In genomic region chr5:169933127-169933526, GRCh38 we compare ENCODE assay signal across 15 cellular contexts. TPM values are rescaled to one million over a fixed set of nuclear protein-coding genes. Genes with fewer than 3 reads are reported as not detected.
"Had no signal": no experiment of that assay in that cellular context is flagged by ENCODE, and none has a peak within 500 bp of the region (broad histone marks: within the 10 kb centered on the region; RNA-seq: fewer than 3 reads in every experiment).

No MANE protein-coding gene starts in this region.

- DNase-seq: activated B cell treated with CpG ODN at 0.5 μM for 24 hours; activated CD4-positive, alpha-beta T cell treated with anti-CD3 and anti-CD28 coated beads, Interleukin-2, amount 10 ng/mL, durations not matched to agents 7 days and 5 days; activated CD8-positive, alpha-beta memory T cell treated with anti-CD3 and anti-CD28 coated beads for 24 hours; activated naive CD4-positive, alpha-beta T cell treated with anti-CD3 and anti-CD28 coated beads for 36 hours; esophagus squamous epithelium; foreskin melanocyte; heart left ventricle; mammary epithelial cell; mucosa of descending colon; nephron progenitor cell; psoas muscle; right lobe of liver; trophoblast cell had no signal

- H3K27ac Mint-ChIP-seq: activated B cell treated with CpG ODN at 0.5 μM for 24 hours; activated CD4-positive, alpha-beta T cell treated with anti-CD3 and anti-CD28 coated beads, Interleukin-2, amount 10 ng/mL, durations not matched to agents 7 days and 5 days; activated naive CD4-positive, alpha-beta T cell treated with anti-CD3 and anti-CD28 coated beads for 36 hours; nephron progenitor cell; stimulated activated memory B cell treated with anti-CD40 and anti-IgM and Interleukin-4, amounts not matched to agents 10 μg/mL and 1 μg/mL and 100 μg/mL, for 72 hours had no signal

- ATAC-seq: heart left ventricle; left lobe of liver; mucosa of descending colon; psoas muscle; right lobe of liver; stimulated activated memory B cell treated with anti-CD40 and anti-IgM and Interleukin-4, amounts not matched to agents 10 μg/mL and 1 μg/mL and 100 μg/mL, for 72 hours had no signal

- H3K27me3 Mint-ChIP-seq: activated B cell treated with CpG ODN at 0.5 μM for 24 hours; activated CD4-positive, alpha-beta T cell treated with anti-CD3 and anti-CD28 coated beads, Interleukin-2, amount 10 ng/mL, durations not matched to agents 7 days and 5 days; stimulated activated memory B cell treated with anti-CD40 and anti-IgM and Interleukin-4, amounts not matched to agents 10 μg/mL and 1 μg/mL and 100 μg/mL, for 72 hours had no signal

- H3K9me3 Mint-ChIP-seq: activated B cell treated with CpG ODN at 0.5 μM for 24 hours; activated CD4-positive, alpha-beta T cell treated with anti-CD3 and anti-CD28 coated beads, Interleukin-2, amount 10 ng/mL, durations not matched to agents 7 days and 5 days; activated naive CD4-positive, alpha-beta T cell treated with anti-CD3 and anti-CD28 coated beads for 36 hours; nephron progenitor cell; stimulated activated memory B cell treated with anti-CD40 and anti-IgM and Interleukin-4, amounts not matched to agents 10 μg/mL and 1 μg/mL and 100 μg/mL, for 72 hours had no signal

- H3K4me3 Mint-ChIP-seq: activated B cell treated with CpG ODN at 0.5 μM for 24 hours; activated CD4-positive, alpha-beta T cell treated with anti-CD3 and anti-CD28 coated beads, Interleukin-2, amount 10 ng/mL, durations not matched to agents 7 days and 5 days; activated naive CD4-positive, alpha-beta T cell treated with anti-CD3 and anti-CD28 coated beads for 36 hours; nephron progenitor cell; stimulated activated memory B cell treated with anti-CD40 and anti-IgM and Interleukin-4, amounts not matched to agents 10 μg/mL and 1 μg/mL and 100 μg/mL, for 72 hours had no signal

- H3K9me3 ChIP-seq: esophagus squamous epithelium, heart left ventricle, mucosa of descending colon, psoas muscle, right lobe of liver had no signal

- H3K4me1 Mint-ChIP-seq: nephron progenitor cell had no signal

RNA-seq across cellular contexts. Expression of gene INSYN2B, which starts 47.2 kb away (rescaled TPM):
- total RNA-seq: activated B cell treated with CpG ODN at 0.5 μM for 24 hours; activated CD4-positive, alpha-beta T cell treated with anti-CD3 and anti-CD28 coated beads, Interleukin-2, amount 10 ng/mL, durations not matched to agents 7 days and 5 days; activated naive CD4-positive, alpha-beta T cell treated with anti-CD3 and anti-CD28 coated beads for 36 hours; left lobe of liver; psoas muscle had no signal
